Comparison of ENCODE assay signal across 29 cellular contexts in genomic region chr17:74343121-74343520, GRCh38. TPM values are rescaled to one million over a fixed set of nuclear protein-coding genes. Genes with fewer than 3 reads are reported as not detected.
"Had no signal": no experiment of that assay in that cellular context is flagged by ENCODE, and none has a peak within 500 bp of the region (broad histone marks: within the 10 kb centered on the region; RNA-seq: fewer than 3 reads in every experiment).

No MANE protein-coding gene starts in this region.

- H3K4me2 ChIP-seq: hepatocyte had no signal

- H3K79me2 ChIP-seq: hepatocyte, parathyroid adenoma had no signal

- H3K27me3 ChIP-seq: testis, upper lobe of left lung, uterus had no signal

- H3K4me3 ChIP-seq: coronary artery, esophagus muscularis mucosa, gastroesophageal sphincter, heart left ventricle, hepatocyte, lung, mucosa of descending colon, sigmoid colon, testis, tibial artery, upper lobe of left lung, uterus had no signal

- H3K27ac ChIP-seq: coronary artery, esophagus muscularis mucosa, foreskin keratinocyte, gastroesophageal sphincter, heart left ventricle, hepatocyte, parathyroid adenoma, sigmoid colon, testis, tibial artery, upper lobe of left lung, uterus had no signal

- H3K4me1 ChIP-seq: esophagus muscularis mucosa, gastroesophageal sphincter, heart left ventricle, parathyroid adenoma, sigmoid colon, testis, tibial artery, upper lobe of left lung, uterus had no signal

- DNase-seq: effector memory CD4-positive, alpha-beta T cell; foreskin keratinocyte; heart left ventricle; kidney; mucosa of descending colon; naive B cell; sigmoid colon; stimulated activated CD4-positive, alpha-beta T cell treated with anti-CD3 and anti-CD28 coated beads, Interleukin-4, amount 100 ng/mL, for 4 hours; stimulated activated naive CD8-positive, alpha-beta T cell treated with anti-CD3 and anti-CD28 coated beads, Interleukin-15, Interleukin-2, amounts not matched to agents 100 U/mL and 50 U/mL, for 24 hours; substantia nigra; testis; tibial artery; uterus had no signal

- H3K36me3 ChIP-seq: esophagus muscularis mucosa, gastroesophageal sphincter, heart left ventricle, sigmoid colon, tibial artery, upper lobe of left lung, uterus had no signal

- H2AFZ ChIP-seq: hepatocyte, parathyroid adenoma had no signal

- H3K9me3 ChIP-seq: esophagus muscularis mucosa, gastroesophageal sphincter, heart left ventricle, mucosa of descending colon, sigmoid colon, testis, tibial artery, upper lobe of left lung, uterus had no signal

- FAIRE-seq: endothelial cell of umbilical vein, kidney had no signal

- H3K9ac ChIP-seq: parathyroid adenoma had no signal

RNA-seq across cellular contexts. Expression of gene KIF19, which starts 17.1 kb away (rescaled TPM):
- total RNA-seq: epithelial cell of proximal tubule, mesothelial cell of epicardium, osteoblast had no signal
- polyA plus RNA-seq: fibroblast of lung had no signal

RNA-seq across cellular contexts. Expression of gene BTBD17, which starts 18.5 kb away (rescaled TPM):
- total RNA-seq: endothelial cell of umbilical vein; epithelial cell of proximal tubule; foreskin keratinocyte; gastroesophageal sphincter; heart left ventricle; kidney; left lobe of liver; liver; natural killer cell treated with Interleukin-12 subunit alpha and Interleukin-12 subunit beta and Interleukin-15 and Interleukin-18, amount 100 ng/mL, for 72 hours; osteoblast; sigmoid colon; skeletal muscle tissue had no signal
- polyA plus RNA-seq: endothelial cell of umbilical vein, fibroblast of lung, foreskin keratinocyte, heart left ventricle, liver, lung had no signal

RNA-seq across cellular contexts. Expression of gene GPR142, which starts 24.2 kb away (rescaled TPM):
- total RNA-seq: endothelial cell of umbilical vein; epithelial cell of proximal tubule; fibroblast of lung; foreskin keratinocyte; heart left ventricle; hepatocyte; kidney; left lobe of liver; lung; mesothelial cell of epicardium; natural killer cell treated with Interleukin-12 subunit alpha and Interleukin-12 subunit beta and Interleukin-15 and Interleukin-18, amount 100 ng/mL, for 72 hours; osteoblast; skeletal muscle tissue had no signal
- polyA plus RNA-seq: endothelial cell of umbilical vein, fibroblast of lung, foreskin keratinocyte, heart left ventricle, hepatocyte had no signal
